ENCODE assay signal across 27 cellular contexts in the genomic region with DNA sequence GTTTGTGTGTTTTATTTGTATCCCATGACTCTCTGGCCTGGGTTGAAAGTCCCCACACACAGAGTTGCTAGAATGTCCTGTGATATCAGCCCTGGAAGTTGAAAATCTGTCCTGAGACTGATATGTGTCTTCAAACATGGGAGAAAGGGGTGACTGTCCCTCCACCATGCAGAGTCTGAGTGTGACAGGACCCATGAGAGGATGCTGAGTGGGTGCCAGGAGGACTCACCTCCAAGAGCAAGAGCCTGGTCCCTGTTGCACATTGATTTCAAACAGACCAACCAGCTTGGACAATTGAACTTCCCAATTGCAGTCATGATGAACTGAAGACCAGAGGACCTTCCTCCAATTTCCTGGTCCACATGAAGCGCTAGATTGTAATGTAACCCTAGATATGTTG. TPM values are rescaled to one million over a fixed set of nuclear protein-coding genes. Genes with fewer than 3 reads are reported as not detected.
DNase-seq lines count a peak whose midpoint lies in the region; ATAC-seq, FAIRE-seq and TF ChIP-seq lines count a peak whose summit lies in the region.
"Had no signal": no experiment of that assay in that cellular context is flagged by ENCODE, and none has a peak within 500 bp of the region (broad histone marks: within the 10 kb centered on the region; RNA-seq: fewer than 3 reads in every experiment).

No MANE protein-coding gene starts in this region.

- H3K4me3 ChIP-seq in bronchial epithelial cell (ENCODE audit: low read depth, low read length) (no peak overlapping the region), osteoblast (ENCODE audit: insufficient read depth, low read length) (no peak overlapping the region), tibial artery (no peak overlapping the region)
- H3K4me3 ChIP-seq: BLaER1, GM12878 had no signal

- DNase-seq in bronchial epithelial cell (ENCODE audit: low read depth) (no peak), mesothelial cell of epicardium (ENCODE audit: low spot score in 2 of 2, unreplicated experiment in 2 of 2) (no peak), pons (ENCODE audit: low spot score) (no peak), osteoblast (ENCODE audit: insufficient read length, low spot score, missing footprints) (no peak), tibial artery (no peak)
- DNase-seq in central memory CD8-positive, alpha-beta T cell (ENCODE audit: low spot score in 2 of 2): no peak
- DNase-seq: 8988T; ACHN; BE2C; C1 segment of cervical spinal cord; CD4-positive, alpha-beta memory T cell; CD4-positive, CD25-positive, alpha-beta regulatory T cell; CD8-positive, alpha-beta memory T cell; COR-L47; DMS 273 treated with DMSO at 0.1 percent for 48 hours; DMS153; DMS53; DMS79; DND-41; EL; GDM1 had no signal

- intact Hi-C loops in tibial artery (cut with DNase I; ENCODE audit: low total_unique reads): no loop called here

- no peak overlapping the region for H3K4me2 ChIP-seq in osteoblast (ENCODE audit: insufficient read depth, low read length)
- H3K4me2 ChIP-seq: BLaER1 had no signal

- peaks cover 14% of the 10 kb centered on the region for H3K79me2 ChIP-seq in osteoblast (ENCODE audit: insufficient read depth, low read length)

- H3K9me3 Mint-ChIP-seq in central memory CD8-positive, alpha-beta T cell: no peaks in the 10 kb centered on the region
- H3K9me3 Mint-ChIP-seq in mesothelial cell of epicardium: no peaks in the 10 kb centered on the region

- H3K4me1 Mint-ChIP-seq in central memory CD8-positive, alpha-beta T cell: peaks cover 15% of the 10 kb centered on the region
- peaks cover 11% of the 10 kb centered on the region for H3K4me1 Mint-ChIP-seq in mesothelial cell of epicardium

- no peak for ATAC-seq in central memory CD8-positive, alpha-beta T cell (replicated peaks; ENCODE audit: extremely low read depth, poor library complexity, severe bottlenecking)
- ATAC-seq: GM12878 had no signal

- TF ChIP-seq CTCF in bronchial epithelial cell (IDR thresholded peaks at IDR 0.05; ENCODE audit: insufficient read depth, low read length, severe bottlenecking) (no peak), mesothelial cell of epicardium (IDR thresholded peaks at IDR 0.05; ENCODE audit: unreplicated experiment) (no peak), osteoblast (IDR thresholded peaks at IDR 0.05; ENCODE audit: extremely low read depth, low read depth, low read length) (no peak), tibial artery (IDR thresholded peaks at IDR 0.05) (no peak)

- H3K9me3 ChIP-seq in osteoblast (ENCODE audit: low read depth, low read length): no peaks in the 10 kb centered on the region
- H3K9me3 ChIP-seq in tibial artery: no peaks in the 10 kb centered on the region
- H3K9me3 ChIP-seq: BE2C had no signal

- FAIRE-seq in bronchial epithelial cell (lab: Jason Lieb, UNC): peak; percentile 80
- FAIRE-seq: A204.1, GM12878, GM12892, GM18507 had no signal

- no peak overlapping the region for H2AFZ ChIP-seq in osteoblast (ENCODE audit: low read length)

- H3K4me1 ChIP-seq in osteoblast (ENCODE audit: insufficient read depth, low read length) (peaks cover 3% of the 10 kb centered on the region), tibial artery (peaks cover 0 to 13% (median 6%) of the 10 kb centered on the region in 4 donors)
- H3K4me1 ChIP-seq: BE2C had no signal

- H3K36me3 ChIP-seq in bronchial epithelial cell (ENCODE audit: control insufficient read depth, insufficient read depth, low read length) (peaks cover 2% of the 10 kb centered on the region), osteoblast (ENCODE audit: insufficient read depth, low read length) (peaks cover 8% of the 10 kb centered on the region), tibial artery (peaks cover 0 to 22% (median 14%) of the 10 kb centered on the region in 3 donors)

- H3K4me3 Mint-ChIP-seq in central memory CD8-positive, alpha-beta T cell: no peak overlapping the region
- H3K4me3 Mint-ChIP-seq in mesothelial cell of epicardium: no peak overlapping the region
- H3K4me3 Mint-ChIP-seq: CD14-positive monocyte; CD4-positive, alpha-beta memory T cell; CD4-positive, CD25-positive, alpha-beta regulatory T cell; CD8-positive, alpha-beta memory T cell had no signal

- H4K20me1 ChIP-seq in osteoblast (ENCODE audit: insufficient read depth, low read length): no peaks in the 10 kb centered on the region

- no peak overlapping the region for H3K27ac ChIP-seq in osteoblast (ENCODE audit: low read depth, low read length)
- H3K27ac ChIP-seq in tibial artery: no peak overlapping the region
- H3K27ac ChIP-seq: BLaER1 had no signal

- peaks cover 19% of the 10 kb centered on the region for H3K36me3 Mint-ChIP-seq in central memory CD8-positive, alpha-beta T cell (ENCODE audit: insufficient read depth)
- peaks cover 18% of the 10 kb centered on the region for H3K36me3 Mint-ChIP-seq in mesothelial cell of epicardium

- no peaks in the 10 kb centered on the region for H3K27me3 ChIP-seq in bronchial epithelial cell (ENCODE audit: control insufficient read depth, insufficient read depth, low read length)
- no peaks in the 10 kb centered on the region for H3K27me3 ChIP-seq in osteoblast (ENCODE audit: insufficient read depth, low read length)
- H3K27me3 ChIP-seq in tibial artery: no peaks in the 10 kb centered on the region
- H3K27me3 ChIP-seq: BE2C, BLaER1 had no signal

- peak overlapping the region; percentile 64 for H3K27ac Mint-ChIP-seq in central memory CD8-positive, alpha-beta T cell (ENCODE audit: low read depth)
- H3K27ac Mint-ChIP-seq in mesothelial cell of epicardium: peak overlapping the region; percentile 30
- H3K27ac Mint-ChIP-seq: CD4-positive, alpha-beta memory T cell; CD4-positive, CD25-positive, alpha-beta regulatory T cell had no signal

- H3K27me3 Mint-ChIP-seq in central memory CD8-positive, alpha-beta T cell: no peaks in the 10 kb centered on the region
- H3K27me3 Mint-ChIP-seq in mesothelial cell of epicardium (ENCODE audit: low read depth): no peaks in the 10 kb centered on the region
- H3K27me3 Mint-ChIP-seq: CD4-positive, alpha-beta memory T cell; CD4-positive, CD25-positive, alpha-beta regulatory T cell; CD8-positive, alpha-beta memory T cell had no signal

RNA-seq across cellular contexts. Expression of gene ZNF22, which starts 5.9 kb away (rescaled TPM):
- 4.6 and 9.2 TPM in 2 replicates for total RNA-seq in bronchial epithelial cell
- total RNA-seq in mesothelial cell of epicardium: 44.7 to 46.8 TPM (median 45.2 TPM) in 3 replicates
- total RNA-seq in osteoblast: 13.8 and 14.4 TPM in 2 replicates

RNA-seq across cellular contexts. Expression of gene DEPP1, which starts 28.0 kb away (rescaled TPM):
- total RNA-seq in bronchial epithelial cell (0.26 and 1.0 TPM in 2 replicates), mesothelial cell of epicardium (8.0 to 11.1 TPM (median 10.1 TPM) in 3 replicates), osteoblast (43.6 and 87.6 TPM in 2 replicates)
- total RNA-seq: CD4-positive, alpha-beta memory T cell had no signal

RNA-seq across cellular contexts. Expression of gene RASSF4, which starts 47.0 kb away (rescaled TPM):
- total RNA-seq in bronchial epithelial cell: 0.26 and 0.51 TPM in 2 replicates
- total RNA-seq in mesothelial cell of epicardium: 15.4 to 16.6 TPM (median 16.3 TPM) in 3 replicates
- total RNA-seq in osteoblast: 2.9 and 4.0 TPM in 2 replicates
